In the genomic region with DNA sequence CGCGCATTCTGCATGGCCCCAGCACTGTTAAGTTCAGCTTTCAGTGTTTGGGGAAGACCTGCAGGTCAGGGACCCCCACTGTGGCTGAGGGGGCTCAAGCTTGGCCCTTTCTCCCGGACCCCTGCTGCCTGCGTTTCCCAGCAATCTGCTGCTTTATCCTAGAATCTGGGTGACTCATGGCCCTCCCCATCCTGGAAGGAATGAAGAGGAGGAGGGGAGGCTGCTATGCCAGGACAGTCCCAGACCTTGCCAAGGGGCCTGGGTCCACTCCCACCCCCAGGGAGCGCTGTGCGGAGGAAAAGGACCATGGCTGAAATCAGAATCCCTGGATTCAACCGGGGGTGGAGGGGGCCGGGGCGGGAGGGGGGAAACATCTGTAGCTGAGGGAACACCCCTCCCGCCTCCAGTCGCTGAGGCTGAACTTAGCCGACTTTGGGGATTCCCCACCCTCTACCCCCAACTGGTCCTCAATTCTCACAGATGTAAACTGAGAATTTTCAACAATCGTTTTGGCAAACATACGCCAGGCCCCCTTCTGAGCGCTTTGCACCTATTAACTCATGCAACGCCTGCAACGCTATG, we compare ENCODE assay signal across 9 cellular contexts. TPM values are rescaled to one million over a fixed set of nuclear protein-coding genes. Genes with fewer than 3 reads are reported as not detected.
DNase-seq lines count a peak whose midpoint lies in the region; ATAC-seq, FAIRE-seq and TF ChIP-seq lines count a peak whose summit lies in the region.
"Had no signal": no experiment of that assay in that cellular context is flagged by ENCODE, and none has a peak within 500 bp of the region (broad histone marks: within the 10 kb centered on the region; RNA-seq: fewer than 3 reads in every experiment).

No MANE protein-coding gene starts in this region.

- no peaks in the 10 kb centered on the region for H3K4me1 Mint-ChIP-seq in memory B cell

- peak overlapping the region; percentile 41 for H3K4me3 ChIP-seq in AG09309 (ENCODE audit: control insufficient read depth, low read depth, low read length)
- peak overlapping the region; percentile 58 for H3K4me3 ChIP-seq in HUES6 (ENCODE audit: low read depth, low read length)
- no peak overlapping the region for H3K4me3 ChIP-seq in bronchial epithelial cell (ENCODE audit: low read depth, low read length)

- peaks cover 12% of the 10 kb centered on the region for H3K9me3 Mint-ChIP-seq in memory B cell

- peaks cover 9% of the 10 kb centered on the region for H3K36me3 Mint-ChIP-seq in memory B cell

- H3K36me3 ChIP-seq in HUES6 (ENCODE audit: control insufficient read depth, insufficient read depth, low read length) (peaks cover 24% of the 10 kb centered on the region), bronchial epithelial cell (ENCODE audit: control insufficient read depth, insufficient read depth, low read length) (no peaks in the 10 kb centered on the region)

- peak; percentile 44 for ATAC-seq in memory B cell (ENCODE audit: low read depth)
- ATAC-seq in HG02759 (IDR thresholded peaks at IDR 0.05; ENCODE audit: unreplicated experiment): no peak

- H3K9ac ChIP-seq in HUES6 (ENCODE audit: low read length): peak overlapping the region; percentile 72

- H3K9me3 ChIP-seq in HUES6 (ENCODE audit: control insufficient read depth, insufficient read depth, low read depth, low read length): peaks cover 6% of the 10 kb centered on the region; the same call in 1 of the 2 replicates

- DNase-seq in AG09309 (ENCODE audit: low read depth): no peak
- peak; percentile 30 for DNase-seq in bronchial epithelial cell (ENCODE audit: low read depth)
- DNase-seq in memory B cell (ENCODE audit: low spot score in 2 of 2): no peak
- DNase-seq in stimulated activated CD8-positive, alpha-beta memory T cell treated with anti-CD3 and anti-CD28 coated beads, Interleukin-4, amount 100 ng/mL, for 48 hours: no peak
- DNase-seq in activated CD8-positive, alpha-beta memory T cell treated with anti-CD3 and anti-CD28 coated beads for 24 hours: no peak
- no peak for DNase-seq in epidermal melanocyte (ENCODE audit: insufficient read length, low spot score)

- FAIRE-seq in bronchial epithelial cell (lab: Jason Lieb, UNC): no peak
- FAIRE-seq: frontal cortex had no signal

- H3K27me3 Mint-ChIP-seq in memory B cell: no peaks in the 10 kb centered on the region

- H3K4me1 ChIP-seq in HUES6 (ENCODE audit: control insufficient read depth, insufficient read depth, low read length): peaks cover 14% of the 10 kb centered on the region

- H3K27me3 ChIP-seq in HUES6 (ENCODE audit: control insufficient read depth, insufficient read depth, low read length): no peaks in the 10 kb centered on the region
- H3K27me3 ChIP-seq in bronchial epithelial cell (ENCODE audit: control insufficient read depth, insufficient read depth, low read length): peaks cover 1% of the 10 kb centered on the region

- no peak overlapping the region for H3K27ac Mint-ChIP-seq in memory B cell

- TF ChIP-seq CTCF in AG09309 (IDR thresholded peaks at IDR 0.05; ENCODE audit: control insufficient read depth, insufficient read depth, low read depth, low read length, missing control alignments): no peak
- no peak for TF ChIP-seq CTCF in bronchial epithelial cell (IDR thresholded peaks at IDR 0.05; ENCODE audit: insufficient read depth, low read length, severe bottlenecking)

- peak overlapping the region; percentile 74 for H3K4me3 Mint-ChIP-seq in memory B cell

- H3K27ac ChIP-seq in HUES6 (ENCODE audit: low read depth, low read length): peak overlapping the region; percentile 68; the same call in 1 of the 2 replicates

RNA-seq across cellular contexts. Expression of gene ZNF114, which starts 20.6 kb away (rescaled TPM):
- 0.13 and 0.53 TPM in 2 replicates for total RNA-seq in bronchial epithelial cell

RNA-seq across cellular contexts. Expression of gene CARD8, which starts 34.7 kb away (rescaled TPM):
- 2.1 and 3.5 TPM in 2 replicates for total RNA-seq in bronchial epithelial cell

RNA-seq across cellular contexts. Expression of gene EMP3, which starts 34.9 kb away (rescaled TPM):
- total RNA-seq in bronchial epithelial cell: 2.8 and 9.0 TPM in 2 replicates
